In genomic region chr4:26938516-26938915, GRCh38 we compare ENCODE assay signal across 21 cellular contexts.
A peak's percentile ranks its signal among the peaks of the same experiment; 100 is the strongest.
DNase-seq lines count a peak whose midpoint lies in the region; ATAC-seq, FAIRE-seq and TF ChIP-seq lines count a peak whose summit lies in the region.
"Had no signal": no experiment of that assay in that cellular context is flagged by ENCODE, and none has a peak within 500 bp of the region (broad histone marks: within the 10 kb centered on the region; RNA-seq: fewer than 3 reads in every experiment).

No MANE protein-coding gene starts in this region.

- intact Hi-C loops in testis (cut with DNase I; ENCODE audit: low total_unique reads) (no loop called here), body of pancreas (cut with DNase I) (no loop called here)

- no peaks in the 10 kb centered on the region for H3K27me3 ChIP-seq in mesendoderm (ENCODE audit: insufficient read depth, low read length, poor library complexity)
- no peaks in the 10 kb centered on the region for H3K27me3 ChIP-seq in testis
- no peaks in the 10 kb centered on the region for H3K27me3 ChIP-seq in body of pancreas
- H3K27me3 ChIP-seq: SJSA1 had no signal

- H3K4me1 ChIP-seq in mesendoderm (ENCODE audit: control insufficient read depth, low read depth, low read length), result peaks cover 14% of the 10 kb centered on the region
- H3K4me1 ChIP-seq in testis, result no peaks in the 10 kb centered on the region
- peaks cover 18% of the 10 kb centered on the region for H3K4me1 ChIP-seq in body of pancreas
- H3K4me1 ChIP-seq: SJSA1 had no signal

- no peak overlapping the region for H2BK120ac ChIP-seq in mesendoderm (ENCODE audit: low read depth, low read length)

- WGBS in mesendoderm (ENCODE audit: extremely low coverage, insufficient coverage, low lambda C conversion rate), result no CpG with 5 or more reads among the region's 2 CpGs
- WGBS in testis, 2 donors, result 59 to 68% methylated on average over 2 of the region's 2 CpGs
- WGBS in body of pancreas, 2 donors, result 41 to 42% methylated on average over 2 of the region's 2 CpGs

- H3K79me2 ChIP-seq in mesendoderm (ENCODE audit: control insufficient read depth, insufficient read depth, low read length), result peaks cover 5% of the 10 kb centered on the region

- H3K36me3 ChIP-seq in mesendoderm (ENCODE audit: control insufficient read depth, insufficient read depth, low read length), result no peaks in the 10 kb centered on the region
- no peaks in the 10 kb centered on the region for H3K36me3 ChIP-seq in testis (ENCODE audit: low read depth, missing control alignments)
- H3K36me3 ChIP-seq in body of pancreas (replicated peaks in 1 of 2; ENCODE audit: insufficient read depth in 1 of 2, low read depth in 2 of 2), result no peaks in the 10 kb centered on the region
- H3K36me3 ChIP-seq: SJSA1 had no signal

- H4K8ac ChIP-seq in mesendoderm (ENCODE audit: low read depth, low read length), result no peak overlapping the region

- TF ChIP-seq POLR2A in testis (IDR thresholded peaks at IDR 0.05) (no peak), body of pancreas (IDR thresholded peaks at IDR 0.05) (no peak)

- H3K9ac ChIP-seq in mesendoderm (ENCODE audit: low read length), result no peak overlapping the region
- H3K9ac ChIP-seq: KMS-11 had no signal

- H3K9me3 ChIP-seq in testis, result no peaks in the 10 kb centered on the region
- no peaks in the 10 kb centered on the region for H3K9me3 ChIP-seq in body of pancreas
- H3K9me3 ChIP-seq: SJSA1 had no signal

- no peak overlapping the region for H3K56ac ChIP-seq in mesendoderm (ENCODE audit: low read length)

- no peak for ATAC-seq in body of pancreas
- ATAC-seq: HepG2, Right ventricle myocardium inferior had no signal

- DNase-seq in D721Med (ENCODE audit: insufficient read length, low spot score) (no peak), NCI-H524 treated with DMSO at 0.1 percent for 48 hours (lab: John Stamatoyannopoulos, UW) (peak; percentile 69), amniotic epithelial cell (ENCODE audit: low read depth) (peak; percentile 23), mesendoderm (peak; percentile 79), NCI-H2107 treated with DMSO at 0.1 percent for 48 hours (lab: John Stamatoyannopoulos, UW; ENCODE audit: unreplicated experiment) (no peak), GM19240 (ENCODE audit: insufficient read length, low spot score) (no peak), testis (no peak), body of pancreas (no peak)
- DNase-seq: DMS53, EL, GF-D8, H7, HFFc6, NCI-H187, NCI-H510A, NCI-H774 had no signal

- H3K4ac ChIP-seq in mesendoderm (ENCODE audit: low read depth, low read length), result no peak overlapping the region

- H2BK15ac ChIP-seq in mesendoderm (replicated peaks; ENCODE audit: low read depth), result no peak overlapping the region

- H4K5ac ChIP-seq in mesendoderm (ENCODE audit: low read length), result no peak overlapping the region

- H3K4me2 ChIP-seq in mesendoderm (ENCODE audit: low read length), result no peak overlapping the region
- H3K4me2 ChIP-seq: KMS-11 had no signal

- H3K79me1 ChIP-seq in mesendoderm (ENCODE audit: low read length), result peaks cover 7% of the 10 kb centered on the region

- H2AK5ac ChIP-seq in mesendoderm (ENCODE audit: low read length), result no peak overlapping the region

- H3K27ac ChIP-seq in mesendoderm (ENCODE audit: low read depth, low read length) (no peak overlapping the region), testis (no peak overlapping the region), body of pancreas (no peak overlapping the region)
- H3K27ac ChIP-seq: HL-60, KMS-11, SJSA1 had no signal

- no peak overlapping the region for H2BK5ac ChIP-seq in mesendoderm (ENCODE audit: low read length)

- TF ChIP-seq CTCF in D721Med (IDR thresholded peaks at IDR 0.05; ENCODE audit: insufficient read depth, missing control alignments) (no peak), testis (IDR thresholded peaks at IDR 0.05) (no peak), body of pancreas (IDR thresholded peaks at IDR 0.05) (no peak)

- H3K4me3 ChIP-seq in mesendoderm (ENCODE audit: low read length), result no peak overlapping the region
- H3K4me3 ChIP-seq in testis, result no peak overlapping the region
- no peak overlapping the region for H3K4me3 ChIP-seq in body of pancreas
- H3K4me3 ChIP-seq: SJSA1 had no signal

- FAIRE-seq in D721Med (lab: Jason Lieb, UNC), result peak; percentile 90
- FAIRE-seq: HepG2 had no signal

- no peak overlapping the region for H3K18ac ChIP-seq in mesendoderm (ENCODE audit: low read length)

- no peak overlapping the region for H3K23ac ChIP-seq in mesendoderm (ENCODE audit: low read length)

Comparison
In these comparisons a context has a peak if more than half of its experiments do, and no peak if none do; other contexts are left out.
1. DNase-seq: peak in NCI-H524 treated with DMSO at 0.1 percent for 48 hours (single experiment), amniotic epithelial cell (single experiment) and mesendoderm (single experiment); none in D721Med (single experiment), NCI-H2107 treated with DMSO at 0.1 percent for 48 hours (single experiment), GM19240 (single experiment), testis (single experiment) and body of pancreas (0 of 4).